31 cellular contexts compared by ENCODE assay signal in genomic region chr10:103474077-103474476, GRCh38. TPM values are rescaled to one million over a fixed set of nuclear protein-coding genes. Genes with fewer than 3 reads are reported as not detected.
DNase-seq lines count a peak whose midpoint lies in the region; ATAC-seq, FAIRE-seq and TF ChIP-seq lines count a peak whose summit lies in the region.
"Had no signal": no experiment of that assay in that cellular context is flagged by ENCODE, and none has a peak within 500 bp of the region (broad histone marks: within the 10 kb centered on the region; RNA-seq: fewer than 3 reads in every experiment).

No MANE protein-coding gene starts in this region.

- no peaks in the 10 kb centered on the region for H3K27me3 ChIP-seq in CD4-positive, CD25-positive, alpha-beta regulatory T cell (ENCODE audit: control insufficient read depth, insufficient read depth, low read length)
- no peaks in the 10 kb centered on the region; a peak in 2 of 7 replicates for H3K27me3 ChIP-seq in H1 (replicated peaks in 1 of 4; ENCODE audit: control insufficient read depth in 3 of 4, extremely low read depth in 1 of 4, insufficient read depth in 3 of 4, low read length in 3 of 4)
- H3K27me3 ChIP-seq: BLaER1 treated with 17β-estradiol and CSF1 and Interleukin-3, amounts not matched to agents 10 nM and 100 nM had no signal

- no peak for TF ChIP-seq CTCF in H1 (IDR thresholded peaks at IDR 0.05; ENCODE audit: control extremely low read depth in 1 of 3, insufficient read depth in 1 of 3, low read depth in 1 of 3, low read length in 3 of 3)

- ATAC-seq in activated CD4-positive, alpha-beta T cell treated with anti-CD3 and anti-CD28 coated beads for 36 hours = no peak
- ATAC-seq in CD4-positive, CD25-positive, alpha-beta regulatory T cell (ENCODE audit: low read depth in 2 of 2) = no peak
- ATAC-seq in T-helper 17 cell = no peak
- no peak for ATAC-seq in stimulated activated naive CD8-positive, alpha-beta T cell treated with anti-CD3 and anti-CD28 coated beads, Interleukin-15, Interleukin-2, amounts not matched to agents 100 U/mL and 50 U/mL, for 24 hours
- ATAC-seq: CD8-positive, alpha-beta T cell; GM12878; Panc1 had no signal

- no peak overlapping the region for H2AK5ac ChIP-seq in H1 (ENCODE audit: low read depth, low read length)

- H2BK12ac ChIP-seq in H1 (ENCODE audit: low read depth, low read length) = no peak overlapping the region

- H3K9ac ChIP-seq in H1 (replicated peaks in 1 of 4; ENCODE audit: extremely low read depth in 1 of 4, low read depth in 3 of 4, low read length in 3 of 4) = no peak overlapping the region
- H3K9ac ChIP-seq: BLaER1 treated with 17β-estradiol and CSF1 and Interleukin-3, amounts not matched to agents 10 nM and 100 nM; GM23248; KMS-11 had no signal

- no peak for DNase-seq in activated CD4-positive, alpha-beta T cell treated with anti-CD3 and anti-CD28 coated beads, Interleukin-2, amount 10 ng/mL, durations not matched to agents 7 days and 5 days
- DNase-seq in activated CD4-positive, alpha-beta T cell treated with anti-CD3 and anti-CD28 coated beads for 36 hours = no peak
- DNase-seq in CD4-positive, CD25-positive, alpha-beta regulatory T cell = no peak
- DNase-seq in T-helper 17 cell (no peak), H1 (ENCODE audit: low read depth in 1 of 2, low spot score in 2 of 2) (no peak), NOMO-1 treated with dmso at 0.1 percent for 144 hours (lab: John Stamatoyannopoulos, UW; ENCODE audit: unreplicated experiment) (no peak), H4 (ENCODE audit: low spot score) (no peak)
- no peak for DNase-seq in stimulated activated naive CD8-positive, alpha-beta T cell treated with anti-CD3 and anti-CD28 coated beads, Interleukin-15, Interleukin-2, amounts not matched to agents 100 U/mL and 50 U/mL, for 24 hours
- DNase-seq: CD8-positive, alpha-beta T cell; DMS 273 treated with DMSO at 0.1 percent for 48 hours; DMS79; EL; GDM1; GM23248; HCEC 1CT; IMR-90; MM.1S; NCI-H1694 treated with DMSO at 0.1 percent for 48 hours; NCI-H2081 treated with DMSO at 0.1 percent for 48 hours; NCI-H2171; NCI-H226; NCI-H510A; SHP77 had no signal

- H3K23ac ChIP-seq in H1 (ENCODE audit: insufficient read length) = no peak overlapping the region

- H3K4me1 Mint-ChIP-seq in activated CD4-positive, alpha-beta T cell treated with anti-CD3 and anti-CD28 coated beads, Interleukin-2, amount 10 ng/mL, durations not matched to agents 7 days and 5 days = peaks cover 67% of the 10 kb centered on the region
- peaks cover 21% of the 10 kb centered on the region for H3K4me1 Mint-ChIP-seq in activated CD4-positive, alpha-beta T cell treated with anti-CD3 and anti-CD28 coated beads for 36 hours
- peaks cover 0 to 42% (median 30%) of the 10 kb centered on the region in 4 donors for H3K4me1 Mint-ChIP-seq in CD4-positive, CD25-positive, alpha-beta regulatory T cell
- H3K4me1 Mint-ChIP-seq in T-helper 17 cell = peaks cover 27% of the 10 kb centered on the region

- H3K18ac ChIP-seq in H1 (ENCODE audit: extremely low read depth, low read length) = no peak overlapping the region

- H4K91ac ChIP-seq in H1 (replicated peaks; ENCODE audit: insufficient read length, low read length) = no peak overlapping the region

- peaks cover 9% of the 10 kb centered on the region for H3K9me3 Mint-ChIP-seq in activated CD4-positive, alpha-beta T cell treated with anti-CD3 and anti-CD28 coated beads, Interleukin-2, amount 10 ng/mL, durations not matched to agents 7 days and 5 days
- H3K9me3 Mint-ChIP-seq in activated CD4-positive, alpha-beta T cell treated with anti-CD3 and anti-CD28 coated beads for 36 hours (ENCODE audit: low read depth) = no peaks in the 10 kb centered on the region
- H3K9me3 Mint-ChIP-seq in CD4-positive, CD25-positive, alpha-beta regulatory T cell = no peaks in the 10 kb centered on the region
- H3K9me3 Mint-ChIP-seq: CD8-positive, alpha-beta T cell had no signal

- H2BK120ac ChIP-seq in H1 (replicated peaks; ENCODE audit: low read depth, low read length) = no peak overlapping the region

- H3K36me3 ChIP-seq in CD4-positive, CD25-positive, alpha-beta regulatory T cell (ENCODE audit: control insufficient read depth, insufficient read depth, low read length) = no peaks in the 10 kb centered on the region
- no peaks in the 10 kb centered on the region for H3K36me3 ChIP-seq in H1 (ENCODE audit: control insufficient read depth in 2 of 4, insufficient read depth in 4 of 4, low read length in 3 of 4)
- H3K36me3 ChIP-seq: BLaER1 treated with 17β-estradiol and CSF1 and Interleukin-3, amounts not matched to agents 10 nM and 100 nM had no signal

- no peak for TF ChIP-seq POLR2A in H1 (IDR thresholded peaks at IDR 0.05; ENCODE audit: control extremely low read depth in 1 of 2, low read depth in 2 of 2, low read length in 2 of 2)

- H3K27ac Mint-ChIP-seq in activated CD4-positive, alpha-beta T cell treated with anti-CD3 and anti-CD28 coated beads, Interleukin-2, amount 10 ng/mL, durations not matched to agents 7 days and 5 days = peak overlapping the region; percentile 4
- H3K27ac Mint-ChIP-seq in activated CD4-positive, alpha-beta T cell treated with anti-CD3 and anti-CD28 coated beads for 36 hours = no peak overlapping the region
- H3K27ac Mint-ChIP-seq in CD4-positive, CD25-positive, alpha-beta regulatory T cell = peak overlapping the region in 2 of 3 donors; percentile 6 to 71
- peak overlapping the region; percentile 8 for H3K27ac Mint-ChIP-seq in T-helper 17 cell
- H3K27ac Mint-ChIP-seq: CD8-positive, alpha-beta T cell had no signal

- CTCF ChIA-PET in activated CD4-positive, alpha-beta T cell treated with anti-CD3 and anti-CD28 coated beads, Interleukin-2, amount 10 ng/mL, durations not matched to agents 7 days and 5 days (lab: Charles Lee) = interaction anchor here (0.6 to 1.3 kb wide), 3 partner anchors 23 to 1267 kb away, joined by 3 read pairs; no protein-coding TSS in a partner anchor
- CTCF ChIA-PET in activated CD4-positive, alpha-beta T cell treated with anti-CD3 and anti-CD28 coated beads for 36 hours (lab: Charles Lee) = interaction anchor here (1.4 kb wide), 1 partner anchor 32 kb away, joined by 4 read pairs; no protein-coding TSS in a partner anchor
- CTCF ChIA-PET in H1 (lab: Charles Lee; ENCODE audit: partially characterized antibody) = interaction anchor here (2.5 to 9.0 kb wide), 7 partner anchors 12 to 90 kb away, joined by 6 to 71 read pairs (median 30); partner anchors contain the start of genes CALHM1 and NEURL1

- TF ChIP-seq EP300 in H1 (IDR thresholded peaks at IDR 0.05; ENCODE audit: borderline replicate concordance in 1 of 2, low read depth in 2 of 2, low read length in 2 of 2) = no peak

- H4K5ac ChIP-seq in H1 (ENCODE audit: insufficient read length, low read depth, low read length) = no peak overlapping the region

- no peak overlapping the region for H3K4me3 Mint-ChIP-seq in activated CD4-positive, alpha-beta T cell treated with anti-CD3 and anti-CD28 coated beads, Interleukin-2, amount 10 ng/mL, durations not matched to agents 7 days and 5 days
- H3K4me3 Mint-ChIP-seq in activated CD4-positive, alpha-beta T cell treated with anti-CD3 and anti-CD28 coated beads for 36 hours = no peak overlapping the region
- H3K4me3 Mint-ChIP-seq in CD4-positive, CD25-positive, alpha-beta regulatory T cell = peak overlapping the region in 2 of 4 donors; percentile 38 to 69
- no peak overlapping the region for H3K4me3 Mint-ChIP-seq in T-helper 17 cell
- H3K4me3 Mint-ChIP-seq: CD8-positive, alpha-beta T cell had no signal

- H2BK20ac ChIP-seq in H1 (ENCODE audit: low read length) = no peak overlapping the region

- H3K4me1 ChIP-seq in CD4-positive, CD25-positive, alpha-beta regulatory T cell (ENCODE audit: control insufficient read depth, insufficient read depth, low read length, poor library complexity, severe bottlenecking) = peaks cover 25% of the 10 kb centered on the region
- peaks cover 0 to 16% (median 11%) of the 10 kb centered on the region in 4 experiments; a peak in 6 of 7 replicates for H3K4me1 ChIP-seq in H1 (replicated peaks in 1 of 4; ENCODE audit: control insufficient read depth in 3 of 4, insufficient read depth in 4 of 4, low read length in 3 of 4)

- intact Hi-C loops in activated CD4-positive, alpha-beta T cell treated with anti-CD3 and anti-CD28 coated beads for 36 hours (cut with DNase I, micrococcal nuclease) = no loop called here

- 76 to 100% methylated on average over 3 of the region's 3 CpGs for WGBS in H1 (ENCODE audit: extremely low coverage in 1 of 2, insufficient coverage in 1 of 2, insufficient read length in 1 of 2, insufficient replicate concordance in 2 of 2, low coverage in 1 of 2, low lambda C conversion rate in 2 of 2, missing lambda C conversion rate in 1 of 2), 2 experiments

- H3K4me2 ChIP-seq in H1 (ENCODE audit: insufficient read depth in 1 of 2, low read depth in 2 of 2, low read length in 2 of 2) = no peak overlapping the region
- H3K4me2 ChIP-seq: KMS-11 had no signal

- peaks cover 3% of the 10 kb centered on the region for H3K27me3 Mint-ChIP-seq in activated CD4-positive, alpha-beta T cell treated with anti-CD3 and anti-CD28 coated beads, Interleukin-2, amount 10 ng/mL, durations not matched to agents 7 days and 5 days
- H3K27me3 Mint-ChIP-seq in activated CD4-positive, alpha-beta T cell treated with anti-CD3 and anti-CD28 coated beads for 36 hours = no peaks in the 10 kb centered on the region
- H3K27me3 Mint-ChIP-seq in CD4-positive, CD25-positive, alpha-beta regulatory T cell = peaks cover 10% of the 10 kb centered on the region
- no peaks in the 10 kb centered on the region for H3K27me3 Mint-ChIP-seq in T-helper 17 cell

- no peak overlapping the region for H2BK15ac ChIP-seq in H1 (ENCODE audit: low read length)

- no peaks in the 10 kb centered on the region for H3K79me2 ChIP-seq in H1 (ENCODE audit: control insufficient read depth in 1 of 2, insufficient read depth in 2 of 2, low read length in 2 of 2)

- no peaks in the 10 kb centered on the region for H4K20me1 ChIP-seq in H1 (replicated peaks in 1 of 2; ENCODE audit: control insufficient read depth in 1 of 2, insufficient read depth in 2 of 2, low read length in 2 of 2)
- H4K20me1 ChIP-seq: BLaER1 treated with 17β-estradiol and CSF1 and Interleukin-3, amounts not matched to agents 10 nM and 100 nM had no signal

- no peak overlapping the region for H3K4ac ChIP-seq in H1 (replicated peaks; ENCODE audit: insufficient read length, low read depth, low read length)

- H4K8ac ChIP-seq in H1 (ENCODE audit: extremely low read depth, insufficient read depth, low read length) = no peak overlapping the region

- H3K56ac ChIP-seq in H1 (replicated peaks; ENCODE audit: insufficient read length, low read depth, low read length) = peak overlapping the region; percentile 62

- H3K14ac ChIP-seq in H1 (ENCODE audit: insufficient read length) = no peak overlapping the region

- POLR2A ChIA-PET in activated CD4-positive, alpha-beta T cell treated with anti-CD3 and anti-CD28 coated beads, Interleukin-2, amount 10 ng/mL, durations not matched to agents 7 days and 5 days (lab: Charles Lee) = no interaction called here
- POLR2A ChIA-PET in activated CD4-positive, alpha-beta T cell treated with anti-CD3 and anti-CD28 coated beads for 36 hours (lab: Charles Lee) = no interaction called here
- POLR2A ChIA-PET in H1 (lab: Charles Lee; ENCODE audit: partially characterized antibody) = interaction anchor here (0.6 to 1.8 kb wide), 2 partner anchors 22 to 62 kb away, joined by 4 read pairs; partner anchors contain the start of gene CALHM2

- H3K9me3 ChIP-seq in CD4-positive, CD25-positive, alpha-beta regulatory T cell (ENCODE audit: control insufficient read depth in 2 of 2, low read length in 2 of 2) = no peaks in the 10 kb centered on the region
- H3K9me3 ChIP-seq in T-helper 17 cell (ENCODE audit: control insufficient read depth, low read length, poor library complexity, severe bottlenecking) (no peaks in the 10 kb centered on the region), H1 (ENCODE audit: insufficient read depth in 2 of 2, low read depth in 1 of 2, low read length in 1 of 2) (no peaks in the 10 kb centered on the region)
- H3K9me3 ChIP-seq: BLaER1 treated with 17β-estradiol and CSF1 and Interleukin-3, amounts not matched to agents 10 nM and 100 nM had no signal

- no peak overlapping the region for H3K4me3 ChIP-seq in CD4-positive, CD25-positive, alpha-beta regulatory T cell (ENCODE audit: low read depth, low read length)
- no peak overlapping the region for H3K4me3 ChIP-seq in H1 (ENCODE audit: extremely low read depth in 1 of 4, insufficient read depth in 2 of 4, low read depth in 3 of 4, low read length in 4 of 4)
- H3K4me3 ChIP-seq: BLaER1 treated with 17β-estradiol and CSF1 and Interleukin-3, amounts not matched to agents 10 nM and 100 nM; GM12878; GM23248 had no signal

- no peak for TF ChIP-seq RAD21 in H1 (IDR thresholded peaks at IDR 0.05 in 1 of 2, conservative IDR thresholded peaks at IDR 0.05 in 1 of 2; ENCODE audit: low read depth in 2 of 2, low read length in 2 of 2)

- peaks cover 16% of the 10 kb centered on the region for H3K36me3 Mint-ChIP-seq in activated CD4-positive, alpha-beta T cell treated with anti-CD3 and anti-CD28 coated beads, Interleukin-2, amount 10 ng/mL, durations not matched to agents 7 days and 5 days (ENCODE audit: low read depth)
- no peaks in the 10 kb centered on the region for H3K36me3 Mint-ChIP-seq in activated CD4-positive, alpha-beta T cell treated with anti-CD3 and anti-CD28 coated beads for 36 hours (ENCODE audit: low read depth)
- H3K36me3 Mint-ChIP-seq in CD4-positive, CD25-positive, alpha-beta regulatory T cell = no peaks in the 10 kb centered on the region
- no peaks in the 10 kb centered on the region for H3K36me3 Mint-ChIP-seq in T-helper 17 cell (ENCODE audit: low read depth)
- H3K36me3 Mint-ChIP-seq: CD8-positive, alpha-beta T cell had no signal

- H3K27ac ChIP-seq in CD4-positive, CD25-positive, alpha-beta regulatory T cell (ENCODE audit: insufficient read depth, low read length, poor library complexity, severe bottlenecking) = no peak overlapping the region
- no peak overlapping the region for H3K27ac ChIP-seq in H1 (ENCODE audit: low read depth, low read length)
- H3K27ac ChIP-seq: GM23248, KMS-11, RWPE1 had no signal

- H3K23me2 ChIP-seq in H1 (ENCODE audit: low read depth, low read length) = peaks cover 4% of the 10 kb centered on the region; the same call in 1 of the 2 replicates

- H2BK5ac ChIP-seq in H1 (ENCODE audit: low read depth, low read length) = no peak overlapping the region

- no peak overlapping the region for H2AFZ ChIP-seq in H1 (ENCODE audit: low read length)
- H2AFZ ChIP-seq: GM23248 had no signal

- H3K79me1 ChIP-seq in H1 (ENCODE audit: low read depth, low read length) = no peaks in the 10 kb centered on the region

- no peak for FAIRE-seq in H1 (lab: Jason Lieb, UNC)
- FAIRE-seq: GM12878 had no signal

RNA-seq across cellular contexts. Expression of gene CALHM3, which starts 5.0 kb away (rescaled TPM):
- total RNA-seq in activated CD4-positive, alpha-beta T cell treated with anti-CD3 and anti-CD28 coated beads, Interleukin-2, amount 10 ng/mL, durations not matched to agents 7 days and 5 days = under 1 TPM in 1 of 2 experiments, not detected in 1; 0.17 TPM
- not detected for total RNA-seq in activated CD4-positive, alpha-beta T cell treated with anti-CD3 and anti-CD28 coated beads for 36 hours
- total RNA-seq in CD4-positive, CD25-positive, alpha-beta regulatory T cell = not detected
- polyA plus RNA-seq in CD4-positive, CD25-positive, alpha-beta regulatory T cell = not detected
- total RNA-seq in T-helper 17 cell = not detected
- total RNA-seq in H1 (2021; fragmentation: NEBNext Ultra II Directional; extraction: Animal tissue kit (Norgen Biotek cat#: 25700)) = 0.17 TPM in 1 of 2 replicates, not detected in the other
- polyA plus RNA-seq in H1 (2011; rRNA removed) = 0.42 and 0.60 TPM in 2 replicates
- polyA plus RNA-seq in H1 (2011; cell fraction: cytosol; rRNA removed) = 0.58 TPM
- polyA plus RNA-seq in H1 (2011; cell fraction: nucleus; rRNA removed) = 0.23 TPM
- 0.21 to 0.32 TPM (median 0.25 TPM) in 3 of 4 replicates, not detected in the other for polyA plus RNA-seq in H1 (2012, experiment 1 of 2)
- not detected for polyA plus RNA-seq in H1 (2012, experiment 2 of 2)
- polyA plus RNA-seq in H1 (2013, experiment 1 of 2) = 0.34 TPM
- polyA plus RNA-seq in H1 (2013, experiment 2 of 2) = 0.28 TPM
- polyA minus RNA-seq in H1 (2011; rRNA and poly(A)+ RNA removed) = 0.29 TPM in 1 of 2 replicates, not detected in the other
- polyA minus RNA-seq in H1 (2011; cell fraction: cytosol; rRNA and poly(A)+ RNA removed) = not detected
- polyA minus RNA-seq in H1 (2011; cell fraction: nucleus; rRNA and poly(A)+ RNA removed) = not detected
- total RNA-seq in H4 (2014; rRNA removed; shearing (Covaris generic)) = 0.23 TPM in 1 of 2 replicates, not detected in the other
- total RNA-seq: CD8-positive, alpha-beta T cell; GM23248; IMR-90; OCI-LY7; SK-MEL-5 had no signal
- polyA plus RNA-seq: GM23248, IMR-90 had no signal

RNA-seq across cellular contexts. Expression of gene CALHM1, which starts 15.4 kb away (rescaled TPM):
- under 1 TPM; 0.12 to 0.21 TPM for total RNA-seq in activated CD4-positive, alpha-beta T cell treated with anti-CD3 and anti-CD28 coated beads, Interleukin-2, amount 10 ng/mL, durations not matched to agents 7 days and 5 days
- total RNA-seq in activated CD4-positive, alpha-beta T cell treated with anti-CD3 and anti-CD28 coated beads for 36 hours = not detected
- not detected for total RNA-seq in CD4-positive, CD25-positive, alpha-beta regulatory T cell
- polyA plus RNA-seq in CD4-positive, CD25-positive, alpha-beta regulatory T cell = not detected
- total RNA-seq in T-helper 17 cell = not detected
- 0.34 TPM in 1 of 2 replicates, not detected in the other for total RNA-seq in H1 (2021; fragmentation: NEBNext Ultra II Directional; extraction: Animal tissue kit (Norgen Biotek cat#: 25700))
- 0.29 and 0.49 TPM in 2 replicates for polyA plus RNA-seq in H1 (2011; rRNA removed)
- 0.43 TPM for polyA plus RNA-seq in H1 (2011; cell fraction: cytosol; rRNA removed)
- 0.46 TPM for polyA plus RNA-seq in H1 (2011; cell fraction: nucleus; rRNA removed)
- 0.18 to 0.40 TPM (median 0.36 TPM) in 4 replicates for polyA plus RNA-seq in H1 (2012, experiment 1 of 2)
- 0.21 TPM for polyA plus RNA-seq in H1 (2012, experiment 2 of 2)
- polyA plus RNA-seq in H1 (2013, experiment 1 of 2) = 0.26 TPM
- 0.37 TPM for polyA plus RNA-seq in H1 (2013, experiment 2 of 2)
- 0.25 and 0.37 TPM in 2 replicates for polyA minus RNA-seq in H1 (2011; rRNA and poly(A)+ RNA removed)
- polyA minus RNA-seq in H1 (2011; cell fraction: cytosol; rRNA and poly(A)+ RNA removed) = not detected
- polyA minus RNA-seq in H1 (2011; cell fraction: nucleus; rRNA and poly(A)+ RNA removed) = 1.4 TPM
- not detected in 2 replicates for total RNA-seq in H4 (2014; rRNA removed; shearing (Covaris generic))
- total RNA-seq: A172; CD8-positive, alpha-beta T cell; GM23248; IMR-90; SK-MEL-5 had no signal
- polyA plus RNA-seq: IMR-90 had no signal

RNA-seq across cellular contexts. Expression of gene NEURL1, which starts 19.4 kb away (rescaled TPM):
- 1 to 10 TPM; 1.1 to 1.6 TPM for total RNA-seq in activated CD4-positive, alpha-beta T cell treated with anti-CD3 and anti-CD28 coated beads, Interleukin-2, amount 10 ng/mL, durations not matched to agents 7 days and 5 days
- 1 to 10 TPM; 2.3 to 2.4 TPM for total RNA-seq in activated CD4-positive, alpha-beta T cell treated with anti-CD3 and anti-CD28 coated beads for 36 hours
- total RNA-seq in CD4-positive, CD25-positive, alpha-beta regulatory T cell = 1.1 TPM
- polyA plus RNA-seq in CD4-positive, CD25-positive, alpha-beta regulatory T cell = under 1 TPM; 0.29 to 0.87 (median 0.54) TPM
- total RNA-seq in T-helper 17 cell = 1 to 10 TPM in 1 of 2 donors, under 1 TPM in 1; 0.50 to 1.1 TPM
- 0.58 and 0.73 TPM in 2 replicates for total RNA-seq in H1 (2021; fragmentation: NEBNext Ultra II Directional; extraction: Animal tissue kit (Norgen Biotek cat#: 25700))
- polyA plus RNA-seq in H1 (2011; rRNA removed) = 0.52 and 0.54 TPM in 2 replicates
- 0.63 TPM for polyA plus RNA-seq in H1 (2011; cell fraction: cytosol; rRNA removed)
- 1.5 TPM for polyA plus RNA-seq in H1 (2011; cell fraction: nucleus; rRNA removed)
- polyA plus RNA-seq in H1 (2012, experiment 1 of 2) = 0.19 to 0.70 TPM (median 0.36 TPM) in 4 replicates
- 0.28 TPM for polyA plus RNA-seq in H1 (2012, experiment 2 of 2)
- polyA plus RNA-seq in H1 (2013, experiment 1 of 2) = 0.61 TPM
- polyA plus RNA-seq in H1 (2013, experiment 2 of 2) = 0.39 TPM
- polyA minus RNA-seq in H1 (2011; rRNA and poly(A)+ RNA removed) = 0.09 and 0.15 TPM in 2 replicates
- not detected for polyA minus RNA-seq in H1 (2011; cell fraction: cytosol; rRNA and poly(A)+ RNA removed)
- 0.80 TPM for polyA minus RNA-seq in H1 (2011; cell fraction: nucleus; rRNA and poly(A)+ RNA removed)
- total RNA-seq in H4 (2014; rRNA removed; shearing (Covaris generic)) = 0.10 and 0.72 TPM in 2 replicates
- total RNA-seq: A172 had no signal

RNA-seq across cellular contexts. Expression of gene CALHM2, which starts 21.9 kb away (rescaled TPM):
- total RNA-seq in activated CD4-positive, alpha-beta T cell treated with anti-CD3 and anti-CD28 coated beads, Interleukin-2, amount 10 ng/mL, durations not matched to agents 7 days and 5 days = 100 to 1,000 TPM in 1 of 2 experiments, 10 to 100 TPM in 1; 89.6 to 109 TPM
- total RNA-seq in activated CD4-positive, alpha-beta T cell treated with anti-CD3 and anti-CD28 coated beads for 36 hours = 10 to 100 TPM; 10.1 to 12.0 TPM
- 26.1 TPM for total RNA-seq in CD4-positive, CD25-positive, alpha-beta regulatory T cell
- polyA plus RNA-seq in CD4-positive, CD25-positive, alpha-beta regulatory T cell = 10 to 100 TPM; 33.5 to 72.4 (median 50.0) TPM
- 10 to 100 TPM; 15.5 to 23.6 TPM for total RNA-seq in T-helper 17 cell
- total RNA-seq in H1 (2021; fragmentation: NEBNext Ultra II Directional; extraction: Animal tissue kit (Norgen Biotek cat#: 25700)) = 1.2 and 1.9 TPM in 2 replicates
- polyA plus RNA-seq in H1 (2011; rRNA removed) = 2.4 and 2.5 TPM in 2 replicates
- polyA plus RNA-seq in H1 (2011; cell fraction: cytosol; rRNA removed) = 2.3 TPM
- 3.2 TPM for polyA plus RNA-seq in H1 (2011; cell fraction: nucleus; rRNA removed)
- polyA plus RNA-seq in H1 (2012, experiment 1 of 2) = 3.0 to 5.8 TPM (median 4.1 TPM) in 4 replicates
- 1.7 TPM for polyA plus RNA-seq in H1 (2012, experiment 2 of 2)
- polyA plus RNA-seq in H1 (2013, experiment 1 of 2) = 1.4 TPM
- polyA plus RNA-seq in H1 (2013, experiment 2 of 2) = 1.1 TPM
- polyA minus RNA-seq in H1 (2011; rRNA and poly(A)+ RNA removed) = 1.8 and 2.3 TPM in 2 replicates
- 0.81 TPM for polyA minus RNA-seq in H1 (2011; cell fraction: cytosol; rRNA and poly(A)+ RNA removed)
- polyA minus RNA-seq in H1 (2011; cell fraction: nucleus; rRNA and poly(A)+ RNA removed) = 4.2 TPM
- total RNA-seq in H4 (2014; rRNA removed; shearing (Covaris generic)) = 0.43 and 0.97 TPM in 2 replicates
- total RNA-seq: OCI-LY7, SK-MEL-5 had no signal
